ENCODE assay signal across 16 cellular contexts in the genomic region with DNA sequence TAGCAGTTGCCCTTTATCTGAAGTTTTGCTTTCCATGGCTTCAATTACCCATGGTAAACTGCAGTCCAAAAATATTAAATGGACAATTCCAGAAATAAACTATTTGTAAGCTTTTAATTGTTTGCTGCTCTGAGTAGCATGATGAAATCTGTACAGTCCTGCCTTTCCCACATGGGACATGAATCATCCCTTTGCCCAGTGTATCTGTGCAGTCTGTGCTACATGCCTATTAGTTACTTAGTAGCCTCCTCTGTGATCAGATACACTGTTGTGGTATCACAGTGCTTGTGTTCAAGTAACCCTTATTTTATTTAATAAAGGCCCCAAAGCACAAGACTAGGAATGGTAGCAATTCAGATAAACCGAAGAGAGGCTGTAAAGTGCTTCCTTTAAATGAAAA.
DNase-seq lines count a peak whose midpoint lies in the region; TF ChIP-seq lines count a peak whose summit lies in the region.
"Had no signal": no experiment of that assay in that cellular context is flagged by ENCODE, and none has a peak within 500 bp of the region (broad histone marks: within the 10 kb centered on the region; RNA-seq: fewer than 3 reads in every experiment).

No MANE protein-coding gene starts in this region.

- no peak for DNase-seq in Karpas-422
- peak; percentile 59 for DNase-seq in astrocyte of the spinal cord (ENCODE audit: low read depth, low spot score)
- DNase-seq in fibroblast of villous mesenchyme (ENCODE audit: low read depth), result peak; percentile 20
- peak; percentile 88 for DNase-seq in skeletal muscle cell (ENCODE audit: low read depth)
- DNase-seq in 8988T, result no peak
- DNase-seq in SIG-M5 (lab: John Stamatoyannopoulos, UW), result no peak
- DNase-seq in posterior vena cava (ENCODE audit: low spot score), result no peak
- DNase-seq in Ammon's horn (ENCODE audit: low spot score), result no peak
- DNase-seq: activated CD8-positive, alpha-beta T cell treated with anti-CD3 and anti-CD28 coated beads, Interleukin-2, amount 10 ng/mL, durations not matched to agents 7 days and 5 days; amygdala; DMS153; NCI-H2107; NCI-H82; ovary; T-cell had no signal

- no peaks in the 10 kb centered on the region for H3K27me3 ChIP-seq in Karpas-422 (ENCODE audit: low read length)
- H3K27me3 ChIP-seq: ovary had no signal

- in situ Hi-C loops in astrocyte of the spinal cord (cut with HindIII; ENCODE audit: low sequenced_read_pairs), result no loop called here

- H3K4me2 ChIP-seq in Karpas-422 (ENCODE audit: low read depth, low read length, poor library complexity, severe bottlenecking), result no peak overlapping the region

- no peak overlapping the region for H3K9ac ChIP-seq in Karpas-422 (ENCODE audit: low read length)

- H3K27ac ChIP-seq in Karpas-422 (ENCODE audit: low read length), result no peak overlapping the region
- H3K27ac ChIP-seq: ovary, VCaP had no signal

- H2AFZ ChIP-seq in Karpas-422 (ENCODE audit: low read length), result peak overlapping the region; percentile 15; the same call in 1 of the 2 replicates

- no peaks in the 10 kb centered on the region for H3K9me2 ChIP-seq in Karpas-422 (replicated peaks; ENCODE audit: insufficient read depth, low read length)

- intact Hi-C loops in posterior vena cava (cut with DNase I), result no loop called here

- H3K9me3 ChIP-seq in Karpas-422 (ENCODE audit: low read length), result no peaks in the 10 kb centered on the region
- H3K9me3 ChIP-seq: ovary had no signal

- H3K79me2 ChIP-seq in Karpas-422 (ENCODE audit: low read length), result no peaks in the 10 kb centered on the region

- H4K20me1 ChIP-seq in Karpas-422 (ENCODE audit: insufficient read depth, low read depth, low read length), result no peaks in the 10 kb centered on the region

- H3K4me3 ChIP-seq in Karpas-422 (ENCODE audit: low read length) (no peak overlapping the region), astrocyte of the spinal cord (ENCODE audit: low read depth, low read length) (no peak overlapping the region), fibroblast of villous mesenchyme (ENCODE audit: low read depth, low read length) (no peak overlapping the region), skeletal muscle cell (ENCODE audit: low read depth, low read length) (no peak overlapping the region)
- H3K4me3 ChIP-seq: ovary had no signal

- TF ChIP-seq CTCF in astrocyte of the spinal cord (IDR thresholded peaks at IDR 0.05; ENCODE audit: low read depth, low read length) (no peak), fibroblast of villous mesenchyme (IDR thresholded peaks at IDR 0.05; ENCODE audit: insufficient read depth, low read depth, low read length) (no peak)

- peaks cover 37% of the 10 kb centered on the region for H3K4me1 ChIP-seq in Karpas-422 (ENCODE audit: low read length)

- H3K36me3 ChIP-seq in Karpas-422 (ENCODE audit: insufficient read depth, low read length), result no peaks in the 10 kb centered on the region
- H3K36me3 ChIP-seq: ovary had no signal

Comparison
In these comparisons a context has a peak if more than half of its experiments do, and no peak if none do; other contexts are left out.
1. DNase-seq: peak in astrocyte of the spinal cord (single experiment), fibroblast of villous mesenchyme (single experiment) and skeletal muscle cell (single experiment); none in Karpas-422 (single experiment), 8988T (single experiment), SIG-M5 (single experiment), posterior vena cava (single experiment) and Ammon's horn (single experiment).